8 cellular contexts compared by ENCODE assay signal in the genomic region with DNA sequence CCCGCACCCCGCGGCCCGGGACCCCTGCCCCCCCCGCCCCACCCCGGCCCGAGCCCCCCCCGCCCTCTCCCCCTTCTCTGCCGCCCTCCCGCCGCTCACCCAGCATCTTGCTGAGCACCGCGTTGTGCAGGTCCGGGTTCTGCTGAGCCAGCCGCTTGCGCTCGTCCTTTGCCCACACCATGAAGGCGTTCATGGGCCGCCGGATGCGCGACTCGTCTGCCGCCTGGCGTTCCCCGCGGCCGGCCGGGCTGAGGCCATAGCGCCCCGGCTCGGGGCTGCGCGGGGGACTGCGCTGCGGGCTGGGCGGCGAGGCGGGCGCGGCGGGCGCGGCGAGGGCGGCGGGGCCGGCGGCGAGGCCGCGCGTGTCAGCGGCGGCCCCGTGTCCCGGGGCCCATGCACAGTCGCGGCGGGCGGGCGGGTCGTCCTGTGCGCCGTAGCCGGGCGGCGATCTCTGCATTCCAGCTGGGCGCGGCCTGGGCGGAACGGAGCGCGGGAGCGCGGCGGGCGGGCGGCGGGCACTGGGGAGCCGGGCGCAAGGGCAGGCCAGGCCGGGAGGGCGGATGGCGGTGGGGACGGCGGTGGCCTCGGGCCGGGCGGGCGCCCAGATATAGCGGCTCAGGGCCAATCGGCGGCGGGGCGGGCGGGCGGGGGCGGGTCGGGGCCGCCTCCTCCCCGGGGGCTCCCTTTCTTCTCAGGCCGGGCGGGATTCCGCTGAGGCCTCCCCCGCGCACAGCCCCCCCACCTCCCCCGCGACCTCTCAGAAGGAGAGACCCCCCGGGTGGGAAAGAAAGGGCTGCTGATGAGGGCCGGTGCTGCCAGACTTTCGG. TPM values are rescaled to one million over a fixed set of nuclear protein-coding genes. Genes with fewer than 3 reads are reported as not detected.
DNase-seq lines count a peak whose midpoint lies in the region; ATAC-seq and TF ChIP-seq lines count a peak whose summit lies in the region.

SOX18 (minus strand) TSS at position 580 of the 827 bp plus-strand sequence; CDS start at position 457, 123 bp downstream.

- H3K4me3 ChIP-seq in heart right ventricle = peak within 1 kb of the TSS; percentile 55 to 78 (median 64)

- H3K9me3 ChIP-seq in heart right ventricle = no peaks in the 10 kb centered on the region

- H3K36me3 ChIP-seq in heart right ventricle = peaks cover 0 to 26% (median 5%) of the 10 kb centered on the region in 9 donors

- peak within 1 kb of the TSS; percentile 77 for H3K4me3 Mint-ChIP-seq in activated CD4-positive, alpha-beta T cell treated with anti-CD3 and anti-CD28 coated beads, Interleukin-2, amount 10 ng/mL, durations not matched to agents 24 days and 14 days
- H3K4me3 Mint-ChIP-seq in activated CD8-positive, alpha-beta T cell treated with anti-CD3 and anti-CD28 coated beads, Interleukin-2, amount 10 ng/mL, durations not matched to agents 7 days and 5 days = peak within 1 kb of the TSS; percentile 28
- H3K4me3 Mint-ChIP-seq in stimulated activated naive B cell treated with anti-CD40 and anti-IgM and Interleukin-4, amounts not matched to agents 10 μg/mL and 1 μg/mL and 100 μg/mL, for 72 hours = peak within 1 kb of the TSS; percentile 67 to 71

- POLR2A ChIA-PET in activated CD8-positive, alpha-beta T cell treated with anti-CD3 and anti-CD28 coated beads, Interleukin-2, amount 10 ng/mL, durations not matched to agents 7 days and 5 days (lab: Charles Lee) = no interaction called here

- intact Hi-C loops in activated CD4-positive, alpha-beta T cell treated with anti-CD3 and anti-CD28 coated beads, Interleukin-2, amount 10 ng/mL, durations not matched to agents 24 days and 14 days (cut with micrococcal nuclease) = no loop called here
- intact Hi-C loops in heart right ventricle (cut with DNase I) = no loop called here

- CTCF ChIA-PET in activated CD8-positive, alpha-beta T cell treated with anti-CD3 and anti-CD28 coated beads, Interleukin-2, amount 10 ng/mL, durations not matched to agents 7 days and 5 days (lab: Charles Lee) = interaction anchor here (7.5 kb wide), 1 partner anchor 10 kb away, joined by 51 read pairs; no protein-coding TSS in a partner anchor

- H3K9me3 Mint-ChIP-seq in activated CD4-positive, alpha-beta T cell treated with anti-CD3 and anti-CD28 coated beads, Interleukin-2, amount 10 ng/mL, durations not matched to agents 24 days and 14 days = no peaks in the 10 kb centered on the region
- H3K9me3 Mint-ChIP-seq in activated CD8-positive, alpha-beta T cell treated with anti-CD3 and anti-CD28 coated beads, Interleukin-2, amount 10 ng/mL, durations not matched to agents 7 days and 5 days (ENCODE audit: insufficient read depth) = no peaks in the 10 kb centered on the region
- no peaks in the 10 kb centered on the region for H3K9me3 Mint-ChIP-seq in stimulated activated naive B cell treated with anti-CD40 and anti-IgM and Interleukin-4, amounts not matched to agents 10 μg/mL and 1 μg/mL and 100 μg/mL, for 72 hours

- no peaks in the 10 kb centered on the region for H3K36me3 Mint-ChIP-seq in activated CD4-positive, alpha-beta T cell treated with anti-CD3 and anti-CD28 coated beads, Interleukin-2, amount 10 ng/mL, durations not matched to agents 24 days and 14 days (ENCODE audit: low read depth)
- no peaks in the 10 kb centered on the region for H3K36me3 Mint-ChIP-seq in activated CD8-positive, alpha-beta T cell treated with anti-CD3 and anti-CD28 coated beads, Interleukin-2, amount 10 ng/mL, durations not matched to agents 7 days and 5 days (ENCODE audit: low read depth)
- H3K36me3 Mint-ChIP-seq in stimulated activated naive B cell treated with anti-CD40 and anti-IgM and Interleukin-4, amounts not matched to agents 10 μg/mL and 1 μg/mL and 100 μg/mL, for 72 hours = peaks cover 0 to 1% of the 10 kb centered on the region in 2 donors

- ATAC-seq in activated CD8-positive, alpha-beta T cell treated with anti-CD3 and anti-CD28 coated beads, Interleukin-2, amount 10 ng/mL, durations not matched to agents 7 days and 5 days = peak; percentile 62
- ATAC-seq in heart right ventricle (peak; percentile 5 to 26 (median 16)), GM18909 (IDR thresholded peaks at IDR 0.05; ENCODE audit: poor library complexity, unreplicated experiment) (no peak), GM19328 (IDR thresholded peaks at IDR 0.05; ENCODE audit: unreplicated experiment) (no peak), GM18519 (IDR thresholded peaks at IDR 0.05; ENCODE audit: low FRiP score, unreplicated experiment) (no peak)
- ATAC-seq in stimulated activated naive B cell treated with anti-CD40 and anti-IgM and Interleukin-4, amounts not matched to agents 10 μg/mL and 1 μg/mL and 100 μg/mL, for 72 hours (replicated peaks) = peak; percentile 60

- H3K27ac Mint-ChIP-seq in activated CD4-positive, alpha-beta T cell treated with anti-CD3 and anti-CD28 coated beads, Interleukin-2, amount 10 ng/mL, durations not matched to agents 24 days and 14 days = peak within 1 kb of the TSS; percentile 34
- H3K27ac Mint-ChIP-seq in activated CD8-positive, alpha-beta T cell treated with anti-CD3 and anti-CD28 coated beads, Interleukin-2, amount 10 ng/mL, durations not matched to agents 7 days and 5 days = no peak within 1 kb of the TSS
- H3K27ac Mint-ChIP-seq in stimulated activated naive B cell treated with anti-CD40 and anti-IgM and Interleukin-4, amounts not matched to agents 10 μg/mL and 1 μg/mL and 100 μg/mL, for 72 hours = peak within 1 kb of the TSS; percentile 80

- WGBS in heart right ventricle, 2 donors = 1 to 2% methylated on average over 25 to 109 of the region's 112 CpGs

- peaks cover 18% of the 10 kb centered on the region for H3K4me1 Mint-ChIP-seq in activated CD4-positive, alpha-beta T cell treated with anti-CD3 and anti-CD28 coated beads, Interleukin-2, amount 10 ng/mL, durations not matched to agents 24 days and 14 days
- peaks cover 32% of the 10 kb centered on the region for H3K4me1 Mint-ChIP-seq in activated CD8-positive, alpha-beta T cell treated with anti-CD3 and anti-CD28 coated beads, Interleukin-2, amount 10 ng/mL, durations not matched to agents 7 days and 5 days (ENCODE audit: low read depth)
- peaks cover 2 to 7% of the 10 kb centered on the region in 2 donors for H3K4me1 Mint-ChIP-seq in stimulated activated naive B cell treated with anti-CD40 and anti-IgM and Interleukin-4, amounts not matched to agents 10 μg/mL and 1 μg/mL and 100 μg/mL, for 72 hours

- peak within 1 kb of the TSS; percentile 77 to 98 (median 92) for H3K27ac ChIP-seq in heart right ventricle

- H3K27me3 ChIP-seq in heart right ventricle = peaks cover 6 to 87% (median 54%) of the 10 kb centered on the region in 7 donors

- peak; percentile 85 for DNase-seq in activated CD4-positive, alpha-beta T cell treated with anti-CD3 and anti-CD28 coated beads, Interleukin-2, amount 10 ng/mL, durations not matched to agents 24 days and 14 days
- DNase-seq in activated CD4-positive, alpha-beta T cell treated with anti-CD3 and anti-CD28 coated beads for 4 hours = no peak
- DNase-seq in activated CD8-positive, alpha-beta T cell treated with anti-CD3 and anti-CD28 coated beads, Interleukin-2, amount 10 ng/mL, durations not matched to agents 7 days and 5 days = peak; percentile 59
- DNase-seq in heart right ventricle = peak; percentile 68 to 69
- DNase-seq in stimulated activated naive B cell treated with anti-CD40 and anti-IgM and Interleukin-4, amounts not matched to agents 10 μg/mL and 1 μg/mL and 100 μg/mL, for 72 hours = no peak

- H3K27me3 Mint-ChIP-seq in activated CD4-positive, alpha-beta T cell treated with anti-CD3 and anti-CD28 coated beads, Interleukin-2, amount 10 ng/mL, durations not matched to agents 24 days and 14 days = peaks cover 30% of the 10 kb centered on the region
- H3K27me3 Mint-ChIP-seq in activated CD8-positive, alpha-beta T cell treated with anti-CD3 and anti-CD28 coated beads, Interleukin-2, amount 10 ng/mL, durations not matched to agents 7 days and 5 days (ENCODE audit: low read depth) = peaks cover 44% of the 10 kb centered on the region
- peaks cover 68 to 88% of the 10 kb centered on the region in 2 donors for H3K27me3 Mint-ChIP-seq in stimulated activated naive B cell treated with anti-CD40 and anti-IgM and Interleukin-4, amounts not matched to agents 10 μg/mL and 1 μg/mL and 100 μg/mL, for 72 hours

- TF ChIP-seq CTCF in heart right ventricle (IDR thresholded peaks at IDR 0.05) = no peak

- peaks cover 2 to 51% (median 25%) of the 10 kb centered on the region in 9 donors for H3K4me1 ChIP-seq in heart right ventricle

RNA-seq across cellular contexts. Expression of gene SOX18, which starts in this region (rescaled TPM):
- 0.84 and 0.92 TPM in 2 replicates for total RNA-seq in activated CD4-positive, alpha-beta T cell treated with anti-CD3 and anti-CD28 coated beads, Interleukin-2, amount 10 ng/mL, durations not matched to agents 24 days and 14 days
- under 1 TPM; 0.13 to 0.21 TPM for total RNA-seq in activated CD8-positive, alpha-beta T cell treated with anti-CD3 and anti-CD28 coated beads, Interleukin-2, amount 10 ng/mL, durations not matched to agents 7 days and 5 days
- 100 to 1,000 TPM in 1 of 10 donors, 10 to 100 TPM in 9; 23.5 to 129 (median 51.9) TPM for total RNA-seq in heart right ventricle
- polyA plus RNA-seq in heart right ventricle = 10 to 100 TPM; 37.2 to 60.0 TPM

Comparison
In these comparisons a context has a peak if more than half of its experiments do, and no peak if none do; other contexts are left out.
1. RNA of gene SOX18 (total RNA-seq): 23.5 to 129 TPM in heart right ventricle; 0.84 to 0.92 TPM in activated CD4-positive, alpha-beta T cell treated with anti-CD3 and anti-CD28 coated beads, Interleukin-2, amount 10 ng/mL, durations not matched to agents 24 days and 14 days and 0.13 to 0.21 TPM in activated CD8-positive, alpha-beta T cell treated with anti-CD3 and anti-CD28 coated beads, Interleukin-2, amount 10 ng/mL, durations not matched to agents 7 days and 5 days; every median in the first group is over 10 times any median in the second.
2. Peak in DNase-seq in activated CD4-positive, alpha-beta T cell treated with anti-CD3 and anti-CD28 coated beads, Interleukin-2, amount 10 ng/mL, durations not matched to agents 24 days and 14 days; RNA of the gene not detected or under 1 TPM.
3. Peak in DNase-seq and ATAC-seq in activated CD8-positive, alpha-beta T cell treated with anti-CD3 and anti-CD28 coated beads, Interleukin-2, amount 10 ng/mL, durations not matched to agents 7 days and 5 days; RNA of the gene not detected or under 1 TPM.
4. DNase-seq: peak in heart right ventricle (2 of 2); none in activated CD4-positive, alpha-beta T cell treated with anti-CD3 and anti-CD28 coated beads for 4 hours (0 of 2) and stimulated activated naive B cell treated with anti-CD40 and anti-IgM and Interleukin-4, amounts not matched to agents 10 μg/mL and 1 μg/mL and 100 μg/mL, for 72 hours (single experiment).
5. ATAC-seq: peak in heart right ventricle (8 of 8) and stimulated activated naive B cell treated with anti-CD40 and anti-IgM and Interleukin-4, amounts not matched to agents 10 μg/mL and 1 μg/mL and 100 μg/mL, for 72 hours (2 of 2); none in GM18909 (single experiment), GM19328 (single experiment) and GM18519 (single experiment).
6. Peak in every context shown above with its lines, with median percentiles within 50 percentile points of each other: H3K4me3 Mint-ChIP-seq.